8 cellular contexts compared by ENCODE assay signal in genomic region chr1:26471498-26472329, GRCh38. TPM values are rescaled to one million over a fixed set of nuclear protein-coding genes. Genes with fewer than 3 reads are reported as not detected.
A peak's percentile ranks its signal among the peaks of the same experiment; 100 is the strongest.
DNase-seq lines count a peak whose midpoint lies in the region; ATAC-seq, FAIRE-seq and TF ChIP-seq lines count a peak whose summit lies in the region.

No MANE protein-coding gene starts in this region.

- WGBS in hepatocyte (ENCODE audit: low lambda C conversion rate, missing lambda C conversion rate) = under 1% methylated on average over 27 of the region's 56 CpGs

- H3K79me2 ChIP-seq in astrocyte (ENCODE audit: insufficient read depth, low read length) = peaks cover 20% of the 10 kb centered on the region
- H3K79me2 ChIP-seq in hepatocyte = peaks cover 29% of the 10 kb centered on the region

- peaks cover 7% of the 10 kb centered on the region for H3K4me1 Mint-ChIP-seq in astrocyte (ENCODE audit: low read depth, unreplicated experiment)

- ATAC-seq in GM21423 (IDR thresholded peaks at IDR 0.05; ENCODE audit: unreplicated experiment) (peak; percentile 3), GM19351 (IDR thresholded peaks at IDR 0.05; ENCODE audit: unreplicated experiment) (no peak)

- H3K9me3 ChIP-seq in SJSA1 (replicated peaks) (no peaks in the 10 kb centered on the region), astrocyte (ENCODE audit: insufficient read depth, low read depth, low read length) (no peaks in the 10 kb centered on the region), hepatocyte (ENCODE audit: low read depth) (no peaks in the 10 kb centered on the region)

- peak overlapping the region; percentile 97 for H3K9ac ChIP-seq in astrocyte (ENCODE audit: low read length)

- H3K27me3 ChIP-seq in SJSA1 (replicated peaks) = no peaks in the 10 kb centered on the region
- no peaks in the 10 kb centered on the region for H3K27me3 ChIP-seq in astrocyte (ENCODE audit: insufficient read depth, low read length)
- no peaks in the 10 kb centered on the region for H3K27me3 ChIP-seq in hepatocyte

- in situ Hi-C loops in KBM-7 (cut with MboI; ENCODE audit: low pct_unique_long_range_greater_than_20kb, low sequenced_read_pairs) = no loop called here

- H3K4me3 Mint-ChIP-seq in astrocyte (ENCODE audit: unreplicated experiment) = peak overlapping the region; percentile 87

- H3K36me3 Mint-ChIP-seq in astrocyte (ENCODE audit: low read depth, unreplicated experiment) = peaks cover 9% of the 10 kb centered on the region

- no peaks in the 10 kb centered on the region for H3K9me3 Mint-ChIP-seq in astrocyte (ENCODE audit: unreplicated experiment)

- H3K36me3 ChIP-seq in SJSA1 (peaks cover 65% of the 10 kb centered on the region), astrocyte (ENCODE audit: insufficient read depth, low read length) (peaks cover 37% of the 10 kb centered on the region), hepatocyte (replicated peaks; ENCODE audit: insufficient read depth, low read depth) (no peaks in the 10 kb centered on the region)

- H3K9me2 ChIP-seq in hepatocyte (replicated peaks; ENCODE audit: insufficient read depth) = no peaks in the 10 kb centered on the region

- H3K4me1 ChIP-seq in SJSA1 (replicated peaks) = peaks cover 31% of the 10 kb centered on the region
- peaks cover 22% of the 10 kb centered on the region for H3K4me1 ChIP-seq in astrocyte (ENCODE audit: insufficient read depth, low read length)
- peaks cover 27% of the 10 kb centered on the region for H3K4me1 ChIP-seq in hepatocyte (ENCODE audit: insufficient read depth)

- no peak for FAIRE-seq in astrocyte (lab: Jason Lieb, UNC)

- DNase-seq in DMS 273 (lab: John Stamatoyannopoulos, UW; ENCODE audit: unreplicated experiment) (peak; percentile 94), KBM-7 (peak; percentile 85), SJSA1 (ENCODE audit: low read depth in 1 of 2, low spot score in 2 of 2) (peak; percentile 79 to 83), astrocyte (ENCODE audit: low read depth) (peak; percentile 57), hepatocyte (ENCODE audit: low spot score) (peak; percentile 88), renal cortical epithelial cell (ENCODE audit: low read depth) (peak; percentile 34)

- H3K27ac ChIP-seq in SJSA1 (no peak overlapping the region), astrocyte (ENCODE audit: low read depth, low read length) (no peak overlapping the region), hepatocyte (peak overlapping the region; percentile 100)

- no peak overlapping the region for H3K27ac Mint-ChIP-seq in astrocyte (ENCODE audit: unreplicated experiment)

- peak overlapping the region; percentile 98 for H3K4me3 ChIP-seq in SJSA1
- H3K4me3 ChIP-seq in astrocyte (ENCODE audit: insufficient read depth, low read depth, low read length) = peak overlapping the region; percentile 60
- H3K4me3 ChIP-seq in hepatocyte = peak overlapping the region; percentile 84

- H2AFZ ChIP-seq in astrocyte (ENCODE audit: low read depth, low read length) (no peak overlapping the region), hepatocyte (peak overlapping the region; percentile 7)

- H3K27me3 Mint-ChIP-seq in astrocyte (ENCODE audit: low read depth, unreplicated experiment) = no peaks in the 10 kb centered on the region

- peaks cover 68% of the 10 kb centered on the region for H4K20me1 ChIP-seq in astrocyte (ENCODE audit: insufficient read depth, low read length)
- H4K20me1 ChIP-seq in hepatocyte (ENCODE audit: insufficient read depth, poor library complexity, severe bottlenecking) = peaks cover 32% of the 10 kb centered on the region

- peak overlapping the region; percentile 97 for H3K4me2 ChIP-seq in astrocyte (ENCODE audit: low read length)
- peak overlapping the region; percentile 96 for H3K4me2 ChIP-seq in hepatocyte

- TF ChIP-seq CTCF in astrocyte (IDR thresholded peaks at IDR 0.05; ENCODE audit: insufficient read depth, low read depth, low read length) (no peak), hepatocyte (IDR thresholded peaks at IDR 0.05; ENCODE audit: poor library complexity) (no peak)

RNA-seq across cellular contexts. Expression of gene HMGN2, which starts 0.5 kb away (rescaled TPM):
- 897 and 1,026 TPM in 2 replicates for total RNA-seq in SJSA1 (2014; rRNA removed; shearing (Covaris generic))
- total RNA-seq in astrocyte (111 and 124 TPM in 2 replicates), hepatocyte (214 and 215 TPM in 2 replicates), renal cortical epithelial cell (63.2 and 94.5 TPM in 2 replicates)
- 467 and 520 TPM in 2 replicates for polyA plus RNA-seq in hepatocyte

RNA-seq across cellular contexts. Expression of gene DHDDS, which starts 39.6 kb away (rescaled TPM):
- 26.6 and 36.7 TPM in 2 replicates for total RNA-seq in SJSA1 (2014; rRNA removed; shearing (Covaris generic))
- total RNA-seq in astrocyte (87.2 and 94.4 TPM in 2 replicates), hepatocyte (34.2 and 42.9 TPM in 2 replicates), renal cortical epithelial cell (39.1 and 43.9 TPM in 2 replicates)
- polyA plus RNA-seq in hepatocyte = 44.9 and 53.9 TPM in 2 replicates

RNA-seq across cellular contexts. Expression of gene RPS6KA1, which starts 57.8 kb away (rescaled TPM):
- total RNA-seq in SJSA1 (2014; rRNA removed; shearing (Covaris generic)) = 23.7 and 27.6 TPM in 2 replicates
- total RNA-seq in astrocyte (8.8 and 11.8 TPM in 2 replicates), hepatocyte (30.6 and 36.2 TPM in 2 replicates), renal cortical epithelial cell (81.5 and 105 TPM in 2 replicates)
- polyA plus RNA-seq in hepatocyte = 27.1 and 30.2 TPM in 2 replicates

Comparison
In these comparisons a context has a peak if more than half of its experiments do, and no peak if none do; other contexts are left out.
1. DNase-seq: peak in every context shown above with its lines; median percentile 94 in DMS 273; 88 in hepatocyte; 85 in KBM-7; 81 in SJSA1; 57 in astrocyte; 34 in renal cortical epithelial cell.